In genomic region chr12:111446631-111447570, GRCh38 we compare ENCODE assay signal across 1 cellular context.
TF ChIP-seq lines count a peak whose summit lies in the region.

No MANE protein-coding gene starts in this region.

TF ChIP-seq in SK-N-SH, 30 proteins besides CTCF, POLR2A, EP300 and RAD21:
- no peak for TF ChIP-seq REST (IDR thresholded peaks at IDR 0.05; ENCODE audit: low read depth, low read length)
- TF ChIP-seq USF2 (IDR thresholded peaks at IDR 0.05; ENCODE audit: borderline replicate concordance, low read depth, low read length), result no peak
- no peak for TF ChIP-seq TEAD4 (IDR thresholded peaks at IDR 0.05; ENCODE audit: borderline replicate concordance, insufficient read depth)
- TF ChIP-seq SIN3A (IDR thresholded peaks at IDR 0.05; ENCODE audit: borderline replicate concordance, low read depth, low read length), result no peak
- no peak for TF ChIP-seq GABPA (IDR thresholded peaks at IDR 0.05; ENCODE audit: low read depth)
- no peak for TF ChIP-seq CHD2 (IDR thresholded peaks at IDR 0.05; ENCODE audit: low read length, partially characterized antibody)
- TF ChIP-seq NRF1 (IDR thresholded peaks at IDR 0.05; ENCODE audit: low read depth, low read length), result no peak
- TF ChIP-seq POLR2AphosphoS5 (IDR thresholded peaks at IDR 0.05; ENCODE audit: low read depth, low read length), result no peak; the same call in 1 of the 2 replicates
- TF ChIP-seq FOXM1 (IDR thresholded peaks at IDR 0.05; ENCODE audit: low read depth), result no peak
